Comparison of ENCODE assay signal across 8 cellular contexts in the genomic region with DNA sequence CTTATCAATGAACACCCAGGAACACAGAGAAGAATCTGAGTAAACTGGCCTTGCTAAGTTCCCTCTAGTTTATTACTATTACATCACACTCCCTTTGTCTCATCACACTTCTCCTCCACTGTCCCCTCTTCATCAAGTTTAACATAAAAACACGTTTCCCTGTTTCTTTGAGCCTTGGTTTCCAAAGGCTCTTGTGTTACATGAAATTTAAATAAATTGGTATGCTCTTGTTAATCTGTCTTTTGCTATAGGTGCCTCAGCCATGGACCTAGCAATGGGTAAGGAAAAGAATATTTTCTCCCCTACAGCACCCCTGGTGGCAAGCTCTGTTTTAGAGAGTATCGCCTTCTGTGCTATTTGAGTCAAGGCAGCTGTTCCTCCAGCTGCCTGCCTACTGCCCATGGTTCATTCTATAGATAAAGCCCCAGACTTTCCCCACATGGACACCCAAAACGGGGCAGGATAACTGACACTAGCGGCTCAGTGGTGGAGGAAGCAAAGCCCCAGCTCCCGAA. TPM values are rescaled to one million over a fixed set of nuclear protein-coding genes. Genes with fewer than 3 reads are reported as not detected.
DNase-seq lines count a peak whose midpoint lies in the region; ATAC-seq and TF ChIP-seq lines count a peak whose summit lies in the region.

No MANE protein-coding gene starts in this region.

- H3K9me3 Mint-ChIP-seq in activated T-helper 17 cell treated with anti-CD3 and anti-CD28 coated beads, Interleukin-2, amount 50 U/mL, for 72 hours = no peaks in the 10 kb centered on the region

- TF ChIP-seq RAD21 in Ishikawa (IDR thresholded peaks at IDR 0.05; ENCODE audit: low read depth) = peak; percentile 52

- H3K4me3 ChIP-seq in AG04449 (ENCODE audit: low read depth, low read length) = no peak overlapping the region

- no peak overlapping the region for H3K4me3 Mint-ChIP-seq in activated T-helper 17 cell treated with anti-CD3 and anti-CD28 coated beads, Interleukin-2, amount 50 U/mL, for 72 hours

- TF ChIP-seq CTCF in AG04449 (IDR thresholded peaks at IDR 0.05; ENCODE audit: insufficient read depth, low read length, missing control alignments) = peak; percentile 45

- peaks cover 5% of the 10 kb centered on the region for H3K27me3 Mint-ChIP-seq in activated T-helper 17 cell treated with anti-CD3 and anti-CD28 coated beads, Interleukin-2, amount 50 U/mL, for 72 hours

- no peak for TF ChIP-seq EP300 in Ishikawa (IDR thresholded peaks at IDR 0.05; ENCODE audit: borderline replicate concordance)

- peaks cover 4% of the 10 kb centered on the region for H3K4me1 Mint-ChIP-seq in activated T-helper 17 cell treated with anti-CD3 and anti-CD28 coated beads, Interleukin-2, amount 50 U/mL, for 72 hours

- ATAC-seq in activated T-helper 17 cell treated with anti-CD3 and anti-CD28 coated beads, Interleukin-2, amount 50 U/mL, for 72 hours (replicated peaks) = peak; percentile 37
- peak; percentile 41 for ATAC-seq in left colon

- no peak overlapping the region for H3K27ac Mint-ChIP-seq in activated T-helper 17 cell treated with anti-CD3 and anti-CD28 coated beads, Interleukin-2, amount 50 U/mL, for 72 hours

- intact Hi-C loops in left colon (cut with DNase I, micrococcal nuclease) = no loop called here

- CTCF ChIA-PET in AG04449 (lab: Yijun Ruan, JAX) = interaction anchor here (0.8 to 2.1 kb wide), 10 partner anchors 8 to 185 kb away, joined by 3 to 10 read pairs (median 3); no protein-coding TSS in a partner anchor

- DNase-seq in AG04449 (ENCODE audit: low read depth, low spot score) (no peak), ELR (ENCODE audit: low read depth) (peak; percentile 58), left colon (peak in 1 of 2 donors; percentile 33), T1000 (lab: John Stamatoyannopoulos, UW) (no peak), H4 (ENCODE audit: low spot score) (no peak)
- no peak for DNase-seq in effector CD8-positive, alpha-beta T cell (lab: John Stamatoyannopoulos, UW)

- no peaks in the 10 kb centered on the region for H3K36me3 Mint-ChIP-seq in activated T-helper 17 cell treated with anti-CD3 and anti-CD28 coated beads, Interleukin-2, amount 50 U/mL, for 72 hours (ENCODE audit: low read depth)

- POLR2A ChIA-PET in AG04449 (lab: Yijun Ruan, JAX) = no interaction called here

TF ChIP-seq in Ishikawa, 13 proteins besides CTCF, POLR2A, EP300 and RAD21:
- TF ChIP-seq, protein P1, sequence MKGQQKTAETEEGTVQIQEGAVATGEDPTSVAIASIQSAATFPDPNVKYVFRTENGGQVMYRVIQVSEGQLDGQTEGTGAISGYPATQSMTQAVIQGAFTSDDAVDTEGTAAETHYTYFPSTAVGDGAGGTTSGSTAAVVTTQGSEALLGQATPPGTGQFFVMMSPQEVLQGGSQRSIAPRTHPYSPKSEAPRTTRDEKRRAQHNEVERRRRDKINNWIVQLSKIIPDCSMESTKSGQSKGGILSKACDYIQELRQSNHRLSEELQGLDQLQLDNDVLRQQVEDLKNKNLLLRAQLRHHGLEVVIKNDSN (IDR thresholded peaks at IDR 0.05) = no peak
- TF ChIP-seq TCF12 (IDR thresholded peaks at IDR 0.05; ENCODE audit: low read depth) (no peak), NFIC (IDR thresholded peaks at IDR 0.05) (no peak), TAF1 (IDR thresholded peaks at IDR 0.05; ENCODE audit: low read depth) (no peak), FOXM1 (IDR thresholded peaks at IDR 0.05; ENCODE audit: borderline replicate concordance, low read depth) (no peak), YY1 (IDR thresholded peaks at IDR 0.05; ENCODE audit: low read depth) (no peak), REST (IDR thresholded peaks at IDR 0.05; ENCODE audit: low read depth) (no peak), CEBPB (IDR thresholded peaks at IDR 0.05) (no peak), MAX (IDR thresholded peaks at IDR 0.05) (no peak), EGR1 (IDR thresholded peaks at IDR 0.05) (no peak), TEAD4 (IDR thresholded peaks at IDR 0.05) (no peak), CREB1 (IDR thresholded peaks at IDR 0.05; ENCODE audit: low read depth) (no peak), ZBTB7A (IDR thresholded peaks at IDR 0.05; ENCODE audit: low read depth) (no peak)

RNA-seq across cellular contexts. Expression of gene TGIF1, which starts 31.8 kb away (rescaled TPM):
- total RNA-seq in activated T-helper 17 cell treated with anti-CD3 and anti-CD28 coated beads, Interleukin-2, amount 50 U/mL, for 72 hours = 10 to 100 TPM; 18.6 to 86.1 TPM
- total RNA-seq in left colon = 10 to 100 TPM; 50.9 to 59.3 TPM
- 126 and 127 TPM in 2 replicates for total RNA-seq in H4 (2014; rRNA removed; shearing (Covaris generic))
